In the genomic region with DNA sequence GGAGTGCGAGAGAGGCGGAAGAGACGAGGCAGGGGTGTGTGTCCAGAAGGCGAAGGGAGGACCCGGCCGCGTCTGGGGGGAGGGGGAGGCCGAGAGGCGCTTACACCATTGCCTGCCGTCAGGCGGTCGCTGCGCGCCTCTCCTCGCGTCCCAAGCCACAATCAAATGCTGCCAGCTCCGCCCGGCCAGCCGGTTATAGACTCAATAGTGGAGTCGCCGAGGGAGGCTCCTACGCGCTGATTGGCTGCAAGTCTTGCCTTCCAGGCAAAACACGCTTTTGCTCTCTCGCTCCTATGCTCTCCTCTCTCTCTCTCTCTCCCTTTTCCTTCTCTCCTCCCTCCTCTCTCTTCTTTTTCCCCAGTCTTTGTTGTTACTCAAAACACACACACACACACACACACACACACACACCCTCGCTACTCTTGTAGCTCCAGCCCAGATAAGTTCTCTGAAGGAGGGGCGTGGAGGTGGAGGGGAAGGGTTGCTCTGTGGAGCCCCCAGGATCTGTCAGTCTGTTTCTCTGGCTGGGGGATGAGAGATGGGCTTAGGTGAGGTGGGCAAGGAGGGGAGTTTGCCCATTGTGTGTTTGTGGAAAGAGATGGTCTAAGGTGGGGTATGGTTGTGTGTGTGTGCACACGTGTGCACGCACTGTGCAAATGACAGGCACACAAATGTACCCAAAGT, we compare ENCODE assay signal across 8 cellular contexts. TPM values are rescaled to one million over a fixed set of nuclear protein-coding genes. Genes with fewer than 3 reads are reported as not detected.
A peak's percentile ranks its signal among the peaks of the same experiment; 100 is the strongest.
DNase-seq lines count a peak whose midpoint lies in the region; ATAC-seq and TF ChIP-seq lines count a peak whose summit lies in the region.

A gene (minus strand): TSS at position 170 of the 684 bp plus-strand sequence. CDS start 226 bp downstream, outside the sequence.

- peak; percentile 33 to 56 for DNase-seq in NCI-H446 (lab: John Stamatoyannopoulos, UW)
- no peak for DNase-seq in NCI-H446 treated with DMSO at 0.1 percent for 48 hours (lab: John Stamatoyannopoulos, UW)
- DNase-seq in NCI-H1694 treated with DMSO at 0.1 percent for 48 hours (lab: John Stamatoyannopoulos, UW), result peak; percentile 89
- DNase-seq in activated T-cell treated with anti-CD3 and anti-CD28 coated beads, Interleukin-2, amount 50 U/mL, for 1 hour, result peak; percentile 40
- DNase-seq in foreskin melanocyte, result peak; percentile 70
- DNase-seq in osteocyte (ENCODE audit: extremely low spot score, unreplicated experiment), result no peak

- no peaks in the 10 kb centered on the region for H3K36me3 Mint-ChIP-seq in osteocyte (ENCODE audit: unreplicated experiment)

- H3K27me3 Mint-ChIP-seq in osteocyte (ENCODE audit: unreplicated experiment), result peaks cover 64% of the 10 kb centered on the region

- H3K27ac Mint-ChIP-seq in osteocyte (ENCODE audit: unreplicated experiment), result no peak within 1 kb of the TSS

- no peaks in the 10 kb centered on the region for H3K9me3 Mint-ChIP-seq in osteocyte (ENCODE audit: unreplicated experiment)

- peaks cover 29% of the 10 kb centered on the region for H3K4me1 Mint-ChIP-seq in osteocyte (ENCODE audit: unreplicated experiment)

- H3K4me3 Mint-ChIP-seq in osteocyte (ENCODE audit: unreplicated experiment), result peak within 1 kb of the TSS; percentile 66

- no peak for ATAC-seq in HG02884 (IDR thresholded peaks at IDR 0.05; ENCODE audit: unreplicated experiment)
- ATAC-seq in GM18520 (IDR thresholded peaks at IDR 0.05; ENCODE audit: unreplicated experiment), result no peak

- no peak for TF ChIP-seq CTCF in osteocyte (IDR thresholded peaks at IDR 0.05)

RNA-seq across cellular contexts. Expression of the gene that starts here (rescaled TPM):
- not detected in 2 replicates for total RNA-seq in osteocyte

Comparison
In these comparisons a context has a peak if more than half of its experiments do, and no peak if none do; other contexts are left out.
1. DNase-seq: peak in NCI-H446 (2 of 2), NCI-H1694 treated with DMSO at 0.1 percent for 48 hours (single experiment), activated T-cell treated with anti-CD3 and anti-CD28 coated beads, Interleukin-2, amount 50 U/mL, for 1 hour (single experiment) and foreskin melanocyte (single experiment); none in NCI-H446 treated with DMSO at 0.1 percent for 48 hours (single experiment) and osteocyte (single experiment).